In genomic region chr3:43693594-43693993, GRCh38 we compare ENCODE assay signal across 2 cellular contexts.
A peak's percentile ranks its signal among the peaks of the same experiment; 100 is the strongest.
TF ChIP-seq lines count a peak whose summit lies in the region.

No MANE protein-coding gene starts in this region.

TF ChIP-seq in GM23338, 12 proteins besides CTCF, POLR2A, EP300 and RAD21 (continued from another document):
- TF ChIP-seq EZH2phosphoT487 (IDR thresholded peaks at IDR 0.05; ENCODE audit: unreplicated experiment): no peak
- no peak for TF ChIP-seq STAT1 (IDR thresholded peaks at IDR 0.05; ENCODE audit: unreplicated experiment)
- no peak for TF ChIP-seq JUNB (IDR thresholded peaks at IDR 0.05; ENCODE audit: unreplicated experiment)
- no peak for TF ChIP-seq REST (IDR thresholded peaks at IDR 0.05; ENCODE audit: unreplicated experiment)

TF ChIP-seq in K562, 482 proteins besides CTCF, POLR2A, EP300 and RAD21 (continues in another document):
- TF ChIP-seq AFF1 (IDR thresholded peaks at IDR 0.05; ENCODE audit: low read depth in 1 of 2, partially characterized antibody in 2 of 2) (peak in 1 of 2 experiments; percentile 5), SFPQ (IDR thresholded peaks at IDR 0.05; ENCODE audit: low read depth, low read length) (no peak), CBX3 (IDR thresholded peaks at IDR 0.05; ENCODE audit: borderline replicate concordance in 1 of 2, low read length in 2 of 2) (no peak), ARID1B (IDR thresholded peaks at IDR 0.05) (0 out of 2 replicates have a peak, but pooled peaks have one; percentile 55), TCF3 (CRISPR knock-in tag; IDR thresholded peaks at IDR 0.05) (peak; percentile 26; the same call in 1 of the 2 replicates), MAFF (IDR thresholded peaks at IDR 0.05; ENCODE audit: low read length) (no peak), GTF2B (IDR thresholded peaks at IDR 0.05; ENCODE audit: extremely low read depth, insufficient read length) (no peak), DPF2 (IDR thresholded peaks at IDR 0.05) (peak; percentile 59; the same call in 1 of the 2 replicates), UBTF (IDR thresholded peaks at IDR 0.05; ENCODE audit: borderline replicate concordance in 1 of 2, low read depth in 2 of 2, low read length in 2 of 2) (0 out of 4 replicates have a peak, but pooled peaks of 1 of the 2 experiments have one; percentile 32), SMARCC2 (IDR thresholded peaks at IDR 0.05; ENCODE audit: low read depth) (peak; percentile 51; the same call in 1 of the 2 replicates), BDP1 (IDR thresholded peaks at IDR 0.05; ENCODE audit: insufficient read depth, insufficient read length) (no peak), FOXA3 (CRISPR knock-in tag; conservative IDR thresholded peaks at IDR 0.05 in 1 of 2, IDR thresholded peaks at IDR 0.05 in 1 of 2) (peak in 1 of 2 experiments; percentile 40; a peak in 1 of 4 replicates), FOXK2 (conservative IDR thresholded peaks at IDR 0.05 in 1 of 2, IDR thresholded peaks at IDR 0.05 in 1 of 2; ENCODE audit: low read depth in 2 of 2) (peak; percentile 58 to 77; a peak in 2 of 4 replicates), NFRKB (IDR thresholded peaks at IDR 0.05; ENCODE audit: low read depth) (0 out of 2 replicates have a peak, but pooled peaks have one; percentile 39), MECOM (CRISPR knock-in tag; IDR thresholded peaks at IDR 0.05) (0 out of 2 replicates have a peak, but pooled peaks have one; percentile 5), MEIS2 (IDR thresholded peaks at IDR 0.05; ENCODE audit: partially characterized antibody) (peak; percentile 4), AFF4 (CRISPR knock-in tag; IDR thresholded peaks at IDR 0.05) (peak; percentile 18; the same call in 1 of the 2 replicates), DIDO1 (tag; IDR thresholded peaks at IDR 0.05; ENCODE audit: low read depth) (no peak), SMARCA4 (IDR thresholded peaks at IDR 0.05) (peak; percentile 68), IFI16 (CRISPR knock-in tag; IDR thresholded peaks at IDR 0.05) (no peak), ZBTB40 (IDR thresholded peaks at IDR 0.05) (peak; percentile 25; the same call in 1 of the 2 replicates), ZBTB40 (CRISPR knock-in tag; IDR thresholded peaks at IDR 0.05) (no peak), ZEB2 (IDR thresholded peaks at IDR 0.05) (0 out of 2 replicates have a peak, but pooled peaks have one; percentile 28), CEBPG (CRISPR knock-in tag; IDR thresholded peaks at IDR 0.05) (no peak), CEBPG (tag; conservative IDR thresholded peaks at IDR 0.05 in 1 of 2, IDR thresholded peaks at IDR 0.05 in 1 of 2) (peak; percentile 64 to 88)
